10 cellular contexts compared by ENCODE assay signal in genomic region chr14:100165825-100166520, GRCh38. TPM values are rescaled to one million over a fixed set of nuclear protein-coding genes. Genes with fewer than 3 reads are reported as not detected.
DNase-seq lines count a peak whose midpoint lies in the region; ATAC-seq, FAIRE-seq and TF ChIP-seq lines count a peak whose summit lies in the region.
"Had no signal": no experiment of that assay in that cellular context is flagged by ENCODE, and none has a peak within 500 bp of the region (broad histone marks: within the 10 kb centered on the region; RNA-seq: fewer than 3 reads in every experiment).

No MANE protein-coding gene starts in this region.

- no peaks in the 10 kb centered on the region for H3K4me1 ChIP-seq in GM12878 (ENCODE audit: control insufficient read depth, insufficient read depth, low read length)
- peaks cover 0 to 14% of the 10 kb centered on the region in 2 donors for H3K4me1 ChIP-seq in muscle layer of duodenum (ENCODE audit: control insufficient read depth in 1 of 2, insufficient read depth in 2 of 2, low read length in 2 of 2)
- H3K4me1 ChIP-seq in upper lobe of left lung, result peaks cover 7 to 11% (median 10%) of the 10 kb centered on the region in 4 donors

- TF ChIP-seq CTCF in GM12878 (IDR thresholded peaks at IDR 0.05 in 2 of 3, conservative IDR thresholded peaks at IDR 0.05 in 1 of 3; ENCODE audit: control insufficient read depth in 2 of 3, extremely low read depth in 1 of 3, insufficient read depth in 1 of 3, low read depth in 3 of 3, low read length in 3 of 3), result no peak
- TF ChIP-seq CTCF in upper lobe of left lung (IDR thresholded peaks at IDR 0.05), result no peak

- no peaks in the 10 kb centered on the region for H3K36me3 ChIP-seq in GM12878 (ENCODE audit: control insufficient read depth in 2 of 2, insufficient read depth in 2 of 2, low read length in 1 of 2)
- H3K36me3 ChIP-seq in muscle layer of duodenum (ENCODE audit: control insufficient read depth in 1 of 2, insufficient read depth in 2 of 2, low read length in 2 of 2), result no peaks in the 10 kb centered on the region
- H3K36me3 ChIP-seq in upper lobe of left lung, result no peaks in the 10 kb centered on the region

- TF ChIP-seq EP300 in GM12878 (IDR thresholded peaks at IDR 0.05; ENCODE audit: borderline replicate concordance in 1 of 2, control insufficient read depth in 1 of 2, low read depth in 2 of 2, low read length in 2 of 2) (no peak), upper lobe of left lung (IDR thresholded peaks at IDR 0.05) (no peak)

- ATAC-seq in Right ventricle myocardium inferior (peak; percentile 41), left cardiac atrium (no peak), GM12878 (peak; percentile 72), upper lobe of left lung (ENCODE audit: low FRiP score in 2 of 2) (peak in 1 of 2 donors; percentile 3)

- H3K27ac ChIP-seq in GM12878 (ENCODE audit: control insufficient read depth, insufficient read depth) (no peak overlapping the region), muscle layer of duodenum (ENCODE audit: low read length) (no peak overlapping the region), upper lobe of left lung (peak overlapping the region in 1 of 4 donors; percentile 15)
- H3K27ac ChIP-seq: C4-2B had no signal

- DNase-seq in Right ventricle myocardium inferior (ENCODE audit: missing footprints), result peak; percentile 23
- no peak for DNase-seq in left cardiac atrium
- no peak for DNase-seq in GM12878 (ENCODE audit: low read depth, low spot score)
- DNase-seq in upper lobe of left lung, result no peak
- no peak for DNase-seq in stimulated activated CD4-positive, alpha-beta T cell treated with anti-CD3 and anti-CD28 coated beads, Interleukin-2, amount 100 ng/mL, for 48 hours
- DNase-seq in DMS 273 (lab: John Stamatoyannopoulos, UW; ENCODE audit: unreplicated experiment), result no peak
- no peak for DNase-seq in LoVo (ENCODE audit: low spot score)
- DNase-seq: stimulated activated naive CD4-positive, alpha-beta T cell had no signal

- BruUV-seq in GM12878 (replicated peaks; lab: Mats Ljungman, UMichigan), result no TSS peak

- CTCF ChIA-PET in GM12878 (lab: Yijun Ruan, JAX), result interaction anchor here (1.5 kb wide), 1 partner anchor 11 kb away, joined by 6 read pairs; no protein-coding TSS in a partner anchor

- FAIRE-seq in GM12878 (lab: Jason Lieb, UNC), result no peak

- RAD21 ChIA-PET in GM12878 (lab: Charles Lee; ENCODE audit: unreplicated experiment), result no interaction called here

- no peak overlapping the region for H3K9ac ChIP-seq in GM12878 (ENCODE audit: control insufficient read depth, insufficient read depth, low read length)

- H4K20me1 ChIP-seq in GM12878 (ENCODE audit: control insufficient read depth, insufficient read depth), result no peaks in the 10 kb centered on the region

- H3K9me3 ChIP-seq in GM12878 (replicated peaks; ENCODE audit: control insufficient read depth, insufficient read depth, low read length) (no peaks in the 10 kb centered on the region), muscle layer of duodenum (ENCODE audit: control insufficient read depth in 1 of 2, low read length in 2 of 2) (no peaks in the 10 kb centered on the region), upper lobe of left lung (no peaks in the 10 kb centered on the region)

- H3K79me2 ChIP-seq in GM12878 (ENCODE audit: control insufficient read depth, insufficient read depth, low read length), result no peaks in the 10 kb centered on the region

- no peak for TF ChIP-seq RAD21 in GM12878 (IDR thresholded peaks at IDR 0.05; ENCODE audit: insufficient read depth, low read depth, low read length)

- H3K27me3 ChIP-seq in GM12878 (replicated peaks in 1 of 2; ENCODE audit: control insufficient read depth in 2 of 2, insufficient read depth in 2 of 2, low read length in 1 of 2) (peaks cover 0 to 3% of the 10 kb centered on the region in 2 experiments; a peak in 2 of 4 replicates), muscle layer of duodenum (ENCODE audit: low read depth, low read length) (no peaks in the 10 kb centered on the region), upper lobe of left lung (no peaks in the 10 kb centered on the region)

- intact Hi-C loops in Right ventricle myocardium inferior (cut with DNase I) (no loop called here), left cardiac atrium (cut with DNase I) (no loop called here), GM12878 (cut with micrococcal nuclease; ENCODE audit: unreplicated experiment) (no loop called here)

- WGBS in GM12878 (ENCODE audit: insufficient coverage, insufficient replicate concordance, low lambda C conversion rate, missing lambda C conversion rate), result 31% methylated on average over 5 of the region's 17 CpGs
- no CpG with 5 or more reads among the region's 17 CpGs for WGBS in upper lobe of left lung, 2 donors

- H2AFZ ChIP-seq in GM12878 (ENCODE audit: control insufficient read depth, low read depth, low read length), result peak overlapping the region; percentile 65; the same call in 1 of the 2 replicates

- in situ Hi-C loops in GM12878 (cut with MboI), result no loop called here

- peak overlapping the region; percentile 79 for H3K4me2 ChIP-seq in GM12878 (ENCODE audit: control insufficient read depth, insufficient read depth)

- H3K4me3 ChIP-seq in GM12878 (peak overlapping the region; percentile 77), muscle layer of duodenum (ENCODE audit: low read depth in 1 of 2, low read length in 2 of 2) (peak overlapping the region; percentile 48 to 51), upper lobe of left lung (peak overlapping the region in 3 of 4 donors; percentile 24 to 41 (median 40))

- POLR2A ChIA-PET in GM12878 (lab: Charles Lee), result no interaction called here

- SMC1A ChIA-PET in GM12878 (lab: Charles Lee; ENCODE audit: uncharacterized antibody, unreplicated experiment), result no interaction called here

- no peak for TF ChIP-seq POLR2A in GM12878 (IDR thresholded peaks at IDR 0.05; ENCODE audit: low read depth, low read length)
- no peak for TF ChIP-seq POLR2A in upper lobe of left lung (IDR thresholded peaks at IDR 0.05)

TF ChIP-seq in GM12878, 131 proteins besides CTCF, POLR2A, EP300 and RAD21:
- TF ChIP-seq MXI1 (IDR thresholded peaks at IDR 0.05; ENCODE audit: low read depth, low read length) (no peak), TBL1XR1 (IDR thresholded peaks at IDR 0.05; ENCODE audit: low read depth, low read length) (no peak)

RNA-seq across cellular contexts. Expression of gene DEGS2, which starts 6.5 kb away (rescaled TPM):
- not detected for total RNA-seq in Right ventricle myocardium inferior
- total RNA-seq in left cardiac atrium, result under 1 TPM in 1 of 2 donors, not detected in 1; 0.18 TPM
- 1.4 and 2.3 TPM in 2 replicates for total RNA-seq in GM12878 (2013; cell fraction: nucleolus; rRNA removed)
- 0.87 and 1.1 TPM in 2 replicates for total RNA-seq in GM12878 (2014; rRNA removed)
- 0.05 and 0.45 TPM in 2 replicates for total RNA-seq in GM12878 (2014; rRNA removed; fragmentation: Illumina TruSeq; extraction: Trizol)
- 1.8 and 2.5 TPM in 2 replicates for total RNA-seq in GM12878 (2021)
- polyA plus RNA-seq in GM12878 (2011; ENCODE audit: low read depth), result not detected
- polyA plus RNA-seq in GM12878 (2011; rRNA removed), result 0.07 TPM in 1 of 2 replicates, not detected in the other
- 0.04 and 0.07 TPM in 2 replicates for polyA plus RNA-seq in GM12878 (2011; cell fraction: cytosol; rRNA removed)
- 0.19 and 0.51 TPM in 2 replicates for polyA plus RNA-seq in GM12878 (2011; cell fraction: nucleus; rRNA removed)
- polyA plus RNA-seq in GM12878 (2012), result 0.51 and 0.80 TPM in 2 replicates
- polyA plus RNA-seq in GM12878 (2014; fragmentation: Illumina TruSeq; extraction: Trizol), result 0.01 and 0.03 TPM in 2 replicates
- polyA plus RNA-seq in GM12878 (2014; fragmentation: Nextera tagmentation; extraction: Ambion mirVana), result under 1 TPM in 1 of 2 experiments, not detected in 1; 0.62 TPM
- 0.26 and 0.66 TPM in 2 replicates for polyA plus RNA-seq in GM12878 (2014; rRNA removed)
- under 1 TPM; 0.06 to 0.52 TPM for polyA plus RNA-seq in GM12878 (2016; fragmentation: Nextera tagmentation; extraction: Ambion mirVana)
- 0.10 TPM in 1 of 2 replicates, not detected in the other for polyA minus RNA-seq in GM12878 (2011; rRNA and poly(A)+ RNA removed)
- polyA minus RNA-seq in GM12878 (2011; cell fraction: cytosol; rRNA and poly(A)+ RNA removed), result not detected in 2 replicates
- 0.10 and 0.24 TPM in 2 replicates for polyA minus RNA-seq in GM12878 (2011; cell fraction: nucleus; rRNA and poly(A)+ RNA removed)
- total RNA-seq in upper lobe of left lung, result 10 to 100 TPM in 1 of 6 donors, 1 to 10 TPM in 5; 2.0 to 19.9 (median 5.4) TPM

Comparison
In these comparisons a context has a peak if more than half of its experiments do, and no peak if none do; other contexts are left out.
1. ATAC-seq: peak in Right ventricle myocardium inferior (single experiment) and GM12878 (single experiment); none in left cardiac atrium (0 of 2).
2. Peak in every context shown above with its lines, with median percentiles within 50 percentile points of each other: H3K4me3 ChIP-seq.